ENCODE assay signal across 10 cellular contexts in the genomic region with DNA sequence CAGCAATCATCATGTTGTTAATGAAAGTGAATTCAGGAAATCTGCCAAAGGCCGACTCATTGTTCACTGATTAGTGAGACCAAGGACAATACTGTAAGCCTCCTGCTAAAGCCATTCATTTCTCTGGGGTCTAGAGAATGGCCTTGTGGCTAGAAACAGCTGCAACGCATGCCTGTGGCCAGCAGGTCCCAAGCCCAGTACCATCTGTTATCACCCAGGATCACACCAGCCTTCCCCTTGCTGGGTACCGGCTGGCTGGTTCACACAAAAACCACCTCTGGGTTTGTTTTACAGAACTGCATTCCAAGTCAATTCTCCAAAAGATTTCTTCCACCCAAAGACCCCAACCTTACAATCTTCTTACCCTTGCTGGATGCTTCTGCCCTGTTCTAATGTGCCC. TPM values are rescaled to one million over a fixed set of nuclear protein-coding genes. Genes with fewer than 3 reads are reported as not detected.
A peak's percentile ranks its signal among the peaks of the same experiment; 100 is the strongest.
DNase-seq lines count a peak whose midpoint lies in the region; TF ChIP-seq lines count a peak whose summit lies in the region.
"Had no signal": no experiment of that assay in that cellular context is flagged by ENCODE, and none has a peak within 500 bp of the region (broad histone marks: within the 10 kb centered on the region; RNA-seq: fewer than 3 reads in every experiment).

No MANE protein-coding gene starts in this region.

- no peak overlapping the region for H3K4me3 ChIP-seq in SJCRH30
- H3K4me3 ChIP-seq in fibroblast of pulmonary artery (replicated peaks; ENCODE audit: low read depth, low read length), result no peak overlapping the region
- H3K4me3 ChIP-seq in ovary, result no peak overlapping the region
- H3K4me3 ChIP-seq in uterus, result no peak overlapping the region

- H3K36me3 ChIP-seq in ES-I3 (ENCODE audit: insufficient read depth, low read length) (no peaks in the 10 kb centered on the region), SJCRH30 (no peaks in the 10 kb centered on the region), ovary (no peaks in the 10 kb centered on the region), uterus (no peaks in the 10 kb centered on the region)

- TF ChIP-seq POLR2A in ovary (IDR thresholded peaks at IDR 0.05) (no peak), uterus (IDR thresholded peaks at IDR 0.05) (no peak)

- peak overlapping the region; percentile 48; the same call in 1 of the 2 replicates for H3K9ac ChIP-seq in ES-I3 (ENCODE audit: low read depth, low read length)

- peaks cover 28% of the 10 kb centered on the region for H3K9me3 ChIP-seq in ES-I3 (ENCODE audit: control insufficient read depth, insufficient read depth, low read length)
- peaks cover 9% of the 10 kb centered on the region; the same call in 1 of the 2 replicates for H3K9me3 ChIP-seq in SJCRH30 (replicated peaks)
- no peaks in the 10 kb centered on the region for H3K9me3 ChIP-seq in ovary
- no peaks in the 10 kb centered on the region for H3K9me3 ChIP-seq in uterus

- H3K27me3 ChIP-seq in SJCRH30 (no peaks in the 10 kb centered on the region), ovary (no peaks in the 10 kb centered on the region), uterus (no peaks in the 10 kb centered on the region)

- H3K4me1 ChIP-seq in ES-I3 (ENCODE audit: insufficient read depth, low read length), result peaks cover 6% of the 10 kb centered on the region; the same call in 1 of the 2 replicates
- peaks cover 17% of the 10 kb centered on the region for H3K4me1 ChIP-seq in SJCRH30
- H3K4me1 ChIP-seq in ovary (ENCODE audit: insufficient read depth), result peaks cover 3% of the 10 kb centered on the region
- H3K4me1 ChIP-seq in uterus, result peaks cover 0 to 6% of the 10 kb centered on the region in 2 donors

- TF ChIP-seq EP300 in ovary (IDR thresholded peaks at IDR 0.05), result no peak

- DNase-seq in SJCRH30 (peak; percentile 83 to 91), fibroblast of pulmonary artery (ENCODE audit: low read depth) (peak; percentile 48), ovary (no peak), NCI-H2227 (lab: John Stamatoyannopoulos, UW; ENCODE audit: unreplicated experiment) (no peak), NK-92 (lab: John Stamatoyannopoulos, UW; ENCODE audit: unreplicated experiment) (no peak), uterus (no peak)
- no peak for DNase-seq in activated naive CD4-positive, alpha-beta T cell (lab: John Stamatoyannopoulos, UW)
- DNase-seq: naive B cell, NCI-H2107 had no signal

- intact Hi-C loops in ovary (cut with DNase I), result loop anchor here in 2 of 4 donors (5.0 to 10.0 kb wide), 2 partner anchors 132 to 455 kb away; no protein-coding TSS in a partner anchor
- intact Hi-C loops in uterus (cut with DNase I; ENCODE audit: low total_unique reads), result loop anchor here (10.0 kb wide), 1 partner anchor 255 kb away; no protein-coding TSS in a partner anchor

- peak; percentile 8 for TF ChIP-seq CTCF in fibroblast of pulmonary artery (IDR thresholded peaks at IDR 0.05; ENCODE audit: low read length, missing control alignments)
- TF ChIP-seq CTCF in ovary (IDR thresholded peaks at IDR 0.05), result no peak
- TF ChIP-seq CTCF in uterus (IDR thresholded peaks at IDR 0.05), result no peak

- WGBS in ovary, 3 donors, result 15 to 30% (median 18%) methylated on average over 3 of the region's 3 CpGs

- H3K27ac ChIP-seq in SJCRH30 (peak overlapping the region; percentile 57), ovary (peak overlapping the region; percentile 17 to 77), uterus (peak overlapping the region in 1 of 2 donors; percentile 77)

RNA-seq across cellular contexts. Expression of a gene that starts 1.1 kb away (rescaled TPM):
- 0.06 TPM in 1 of 2 replicates, not detected in the other for total RNA-seq in SJCRH30 (2014; rRNA removed; shearing (Covaris generic))
- total RNA-seq in ovary (10 to 100 TPM in 1 of 7 donors, 1 to 10 TPM in 6; 1.7 to 22.2 (median 3.8) TPM), uterus (1 to 10 TPM in 2 of 4 donors, under 1 TPM in 1, not detected in 1; 0.29 to 4.2 (median 3.7) TPM)
- 10 to 100 TPM in 1 of 2 donors, 1 to 10 TPM in 1; 1.5 to 35.0 TPM for polyA plus RNA-seq in ovary

RNA-seq across cellular contexts. Expression of a gene that starts 16.0 kb away (rescaled TPM):
- total RNA-seq in SJCRH30 (2014; rRNA removed; shearing (Covaris generic)), result 0.14 TPM in 1 of 2 replicates, not detected in the other
- total RNA-seq in ovary, result 1 to 10 TPM in 2 of 7 donors, under 1 TPM in 4, not detected in 1; 0.23 to 4.5 (median 0.74) TPM
- 10 to 100 TPM in 1 of 2 donors, under 1 TPM in 1; 0.19 to 28.7 TPM for polyA plus RNA-seq in ovary
- not detected for total RNA-seq in uterus

RNA-seq across cellular contexts. Expression of a gene that starts 46.7 kb away (rescaled TPM):
- total RNA-seq in SJCRH30 (2014; rRNA removed; shearing (Covaris generic)), result 0.18 and 0.38 TPM in 2 replicates
- 10 to 100 TPM; 35.8 to 70.9 (median 61.1) TPM for total RNA-seq in ovary
- 10 to 100 TPM; 67.0 to 71.6 TPM for polyA plus RNA-seq in ovary
- total RNA-seq in uterus, result 10 to 100 TPM in 3 of 4 donors, 1 to 10 TPM in 1; 3.6 to 30.3 (median 22.9) TPM

Comparison
In these comparisons a context has a peak if more than half of its experiments do, and no peak if none do; other contexts are left out.
1. DNase-seq: peak in SJCRH30 (2 of 2) and fibroblast of pulmonary artery (single experiment); none in ovary (0 of 5), NCI-H2227 (single experiment), NK-92 (single experiment), activated naive CD4-positive, alpha-beta T cell (0 of 4) and uterus (0 of 2).